8 cellular contexts compared by ENCODE assay signal in genomic region chr3:129228891-129229585, GRCh38. TPM values are rescaled to one million over a fixed set of nuclear protein-coding genes. Genes with fewer than 3 reads are reported as not detected.
DNase-seq lines count a peak whose midpoint lies in the region; ATAC-seq and TF ChIP-seq lines count a peak whose summit lies in the region.

No MANE protein-coding gene starts in this region.

- no peaks in the 10 kb centered on the region for H3K36me3 ChIP-seq in colonic mucosa

- peaks cover 4% of the 10 kb centered on the region for H3K27me3 Mint-ChIP-seq in mesothelial cell of epicardium (ENCODE audit: low read depth)
- H3K27me3 Mint-ChIP-seq in activated T-cell treated with anti-CD3 and anti-CD28 coated beads, Interleukin-2, amount 50 U/mL, for 24 hours = no peaks in the 10 kb centered on the region

- peak overlapping the region in 1 of 2 donors; percentile 35 for H3K9ac ChIP-seq in colonic mucosa (ENCODE audit: low read depth in 2 of 2, low read length in 2 of 2)

- no peak overlapping the region for H3K4me3 ChIP-seq in colonic mucosa

- no peaks in the 10 kb centered on the region for H3K9me3 ChIP-seq in colonic mucosa

- H3K36me3 Mint-ChIP-seq in mesothelial cell of epicardium = no peaks in the 10 kb centered on the region
- H3K36me3 Mint-ChIP-seq in activated T-cell treated with anti-CD3 and anti-CD28 coated beads, Interleukin-2, amount 50 U/mL, for 24 hours (ENCODE audit: low read depth) = no peaks in the 10 kb centered on the region

- peaks cover 6% of the 10 kb centered on the region for H3K4me1 ChIP-seq in colonic mucosa

- H3K4me3 Mint-ChIP-seq in mesothelial cell of epicardium = no peak overlapping the region
- no peak overlapping the region for H3K4me3 Mint-ChIP-seq in activated T-cell treated with anti-CD3 and anti-CD28 coated beads, Interleukin-2, amount 50 U/mL, for 24 hours

- H3K4me1 Mint-ChIP-seq in mesothelial cell of epicardium = no peaks in the 10 kb centered on the region
- H3K4me1 Mint-ChIP-seq in activated T-cell treated with anti-CD3 and anti-CD28 coated beads, Interleukin-2, amount 50 U/mL, for 24 hours (ENCODE audit: low read depth) = peaks cover 36% of the 10 kb centered on the region

- H3K27ac Mint-ChIP-seq in mesothelial cell of epicardium = peak overlapping the region; percentile 8
- no peak overlapping the region for H3K27ac Mint-ChIP-seq in activated T-cell treated with anti-CD3 and anti-CD28 coated beads, Interleukin-2, amount 50 U/mL, for 24 hours

- DNase-seq in LHCN-M2 (ENCODE audit: low read depth) = peak; percentile 77
- DNase-seq in colonic mucosa = no peak
- DNase-seq in mesothelial cell of epicardium (ENCODE audit: low spot score in 2 of 2, unreplicated experiment in 2 of 2) = no peak
- DNase-seq in activated T-cell treated with anti-CD3 and anti-CD28 coated beads, Interleukin-2, amount 50 U/mL, for 24 hours = no peak
- DNase-seq in GM10266 (ENCODE audit: extremely low spot score) = no peak

- ATAC-seq in HG03342 (IDR thresholded peaks at IDR 0.05; ENCODE audit: unreplicated experiment) = no peak
- ATAC-seq in HG03095 (IDR thresholded peaks at IDR 0.05; ENCODE audit: unreplicated experiment) = no peak

- H3K9me3 Mint-ChIP-seq in mesothelial cell of epicardium = no peaks in the 10 kb centered on the region
- H3K9me3 Mint-ChIP-seq in activated T-cell treated with anti-CD3 and anti-CD28 coated beads, Interleukin-2, amount 50 U/mL, for 24 hours = no peaks in the 10 kb centered on the region

- H3K27me3 ChIP-seq in colonic mucosa = no peaks in the 10 kb centered on the region

- TF ChIP-seq CTCF in C4-2B (conservative IDR thresholded peaks at IDR 0.05) = no peak
- no peak for TF ChIP-seq CTCF in colonic mucosa (IDR thresholded peaks at IDR 0.05)
- no peak for TF ChIP-seq CTCF in mesothelial cell of epicardium (IDR thresholded peaks at IDR 0.05; ENCODE audit: unreplicated experiment)
- no peak for TF ChIP-seq CTCF in GM10266 (IDR thresholded peaks at IDR 0.05; ENCODE audit: control insufficient read depth, insufficient read depth, low read depth, missing control alignments)

- H3K27ac ChIP-seq in C4-2B (peak overlapping the region; percentile 16), colonic mucosa (peak overlapping the region; percentile 56)

- intact Hi-C loops in colonic mucosa (cut with DNase I) = no loop called here

RNA-seq across cellular contexts. Expression of gene COPG1, which starts 20.4 kb away (rescaled TPM):
- 192 TPM in 2 replicates for total RNA-seq in LHCN-M2 (2014; rRNA removed)
- polyA plus RNA-seq in LHCN-M2 (2012) = 210 TPM
- total RNA-seq in colonic mucosa = 100 to 1,000 TPM; 285 to 288 TPM
- 172 to 176 TPM (median 173 TPM) in 3 replicates for total RNA-seq in mesothelial cell of epicardium

RNA-seq across cellular contexts. Expression of gene CNBP, which starts 45.3 kb away (rescaled TPM):
- total RNA-seq in LHCN-M2 (2014; rRNA removed) (370 and 371 TPM in 2 replicates), colonic mucosa (100 to 1,000 TPM; 204 to 279 TPM), mesothelial cell of epicardium (217 to 223 TPM (median 222 TPM) in 3 replicates)
- 175 TPM for polyA plus RNA-seq in LHCN-M2 (2012)

RNA-seq across cellular contexts. Expression of gene HMCES, which starts 49.6 kb away (rescaled TPM):
- total RNA-seq in LHCN-M2 (2014; rRNA removed) = 10.8 and 15.8 TPM in 2 replicates
- polyA plus RNA-seq in LHCN-M2 (2012) = 31.8 TPM
- 10 to 100 TPM; 45.0 to 53.7 TPM for total RNA-seq in colonic mucosa
- 26.6 to 31.1 TPM (median 29.6 TPM) in 3 replicates for total RNA-seq in mesothelial cell of epicardium
